ENCODE assay signal across 1 cellular context in the genomic region with DNA sequence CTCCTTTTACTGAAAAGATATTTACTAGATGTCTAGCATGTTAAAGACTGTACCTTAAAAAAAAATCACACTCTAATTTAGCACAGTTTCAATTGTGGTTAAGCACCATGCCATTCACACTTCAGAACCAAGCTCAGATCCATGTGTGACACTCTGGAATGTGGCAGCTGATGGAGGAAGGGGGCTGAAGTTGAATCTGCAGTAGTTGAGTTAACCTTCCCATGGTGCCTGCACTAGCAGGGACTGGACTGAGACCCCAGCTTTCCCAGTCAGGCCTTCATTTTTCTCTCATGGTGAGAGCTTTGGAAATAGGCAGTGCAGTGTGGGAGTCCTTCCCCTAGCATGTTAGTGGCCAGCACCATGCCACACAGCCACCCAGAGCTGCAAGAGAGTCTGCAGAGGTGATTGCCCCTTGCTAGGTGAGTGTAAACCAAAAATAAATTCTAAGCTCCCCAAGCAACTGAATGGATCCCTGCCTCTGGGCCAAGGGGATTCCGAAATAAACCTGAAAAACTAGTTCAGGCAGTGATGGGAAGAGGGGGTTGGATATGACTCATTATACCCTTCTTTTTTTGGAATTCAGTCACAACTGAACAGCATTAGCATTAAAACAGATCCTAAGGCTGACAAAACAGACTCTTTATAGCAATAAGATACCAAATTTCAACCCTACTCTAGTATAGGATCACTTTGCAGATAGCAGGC.
TF ChIP-seq lines count a peak whose summit lies in the region.

No MANE protein-coding gene starts in this region.

TF ChIP-seq in H1, 55 proteins besides CTCF, POLR2A, EP300 and RAD21 (continued from another document):
- TF ChIP-seq, protein P1, sequence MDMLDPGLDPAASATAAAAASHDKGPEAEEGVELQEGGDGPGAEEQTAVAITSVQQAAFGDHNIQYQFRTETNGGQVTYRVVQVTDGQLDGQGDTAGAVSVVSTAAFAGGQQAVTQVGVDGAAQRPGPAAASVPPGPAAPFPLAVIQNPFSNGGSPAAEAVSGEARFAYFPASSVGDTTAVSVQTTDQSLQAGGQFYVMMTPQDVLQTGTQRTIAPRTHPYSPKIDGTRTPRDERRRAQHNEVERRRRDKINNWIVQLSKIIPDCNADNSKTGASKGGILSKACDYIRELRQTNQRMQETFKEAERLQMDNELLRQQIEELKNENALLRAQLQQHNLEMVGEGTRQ (IDR thresholded peaks at IDR 0.05; ENCODE audit: low read length), result no peak
- TF ChIP-seq PHF8 (conservative IDR thresholded peaks at IDR 0.05; ENCODE audit: low read depth, low read length) (no peak), ASH2L (IDR thresholded peaks at IDR 0.05; ENCODE audit: low read length) (peak; percentile 82), JUND (IDR thresholded peaks at IDR 0.05; ENCODE audit: low read length) (peak; percentile 17; the same call in 1 of the 2 replicates), RBBP5 (IDR thresholded peaks at IDR 0.05; ENCODE audit: borderline replicate concordance, low read depth, low read length) (peak; percentile 74; the same call in 1 of the 2 replicates), HDAC6 (IDR thresholded peaks at IDR 0.05; ENCODE audit: low read depth, low read length) (no peak)
